Comparison of ENCODE assay signal across 8 cellular contexts in genomic region chr21:15051652-15052554, GRCh38. TPM values are rescaled to one million over a fixed set of nuclear protein-coding genes. Genes with fewer than 3 reads are reported as not detected.
DNase-seq lines count a peak whose midpoint lies in the region; ATAC-seq and TF ChIP-seq lines count a peak whose summit lies in the region.

No MANE protein-coding gene starts in this region.

- H3K27ac Mint-ChIP-seq in activated T-helper 2 cell treated with anti-CD3 and anti-CD28 coated beads, Interferon-gamma antibody, Interleukin-2, Interleukin-4, amounts not matched to agents 10 μg/mL and 5 μg/mL and 100 μg/mL, durations not matched to agents 14 hours and 24 hours and 36 hours, result peak overlapping the region; percentile 75
- H3K27ac Mint-ChIP-seq in naive thymus-derived CD8-positive, alpha-beta T cell, result peak overlapping the region in 9 of 10 donors; percentile 0 to 78 (median 61)

- ATAC-seq in activated T-cell treated with anti-CD3 and anti-CD28 coated beads, Interleukin-2, amount 50 U/mL, for 4 hours, result peak; percentile 89 to 92
- peak; percentile 82 for ATAC-seq in HG03103 (IDR thresholded peaks at IDR 0.05; ENCODE audit: low read depth, unreplicated experiment)
- peak; percentile 7 to 10 for ATAC-seq in naive thymus-derived CD8-positive, alpha-beta T cell

- TF ChIP-seq CTCF in foreskin fibroblast (IDR thresholded peaks at IDR 0.05; ENCODE audit: low read depth, low read length), result no peak

- no peaks in the 10 kb centered on the region for H3K27me3 Mint-ChIP-seq in activated T-cell treated with anti-CD3 and anti-CD28 coated beads, Interleukin-2, amount 50 U/mL, for 4 hours (ENCODE audit: low read depth)
- H3K27me3 Mint-ChIP-seq in activated T-helper 2 cell treated with anti-CD3 and anti-CD28 coated beads, Interferon-gamma antibody, Interleukin-2, Interleukin-4, amounts not matched to agents 10 μg/mL and 5 μg/mL and 100 μg/mL, durations not matched to agents 14 hours and 24 hours and 36 hours (ENCODE audit: low read depth), result no peaks in the 10 kb centered on the region
- H3K27me3 Mint-ChIP-seq in naive thymus-derived CD8-positive, alpha-beta T cell, result no peaks in the 10 kb centered on the region

- no peak overlapping the region for H3K4me3 ChIP-seq in foreskin fibroblast (ENCODE audit: low read depth in 1 of 2, low read length in 2 of 2)

- no peaks in the 10 kb centered on the region for H3K36me3 Mint-ChIP-seq in activated T-cell treated with anti-CD3 and anti-CD28 coated beads, Interleukin-2, amount 50 U/mL, for 4 hours (ENCODE audit: insufficient read depth)
- no peaks in the 10 kb centered on the region for H3K36me3 Mint-ChIP-seq in activated T-helper 2 cell treated with anti-CD3 and anti-CD28 coated beads, Interferon-gamma antibody, Interleukin-2, Interleukin-4, amounts not matched to agents 10 μg/mL and 5 μg/mL and 100 μg/mL, durations not matched to agents 14 hours and 24 hours and 36 hours (ENCODE audit: low read depth)
- H3K36me3 Mint-ChIP-seq in naive thymus-derived CD8-positive, alpha-beta T cell, result peaks cover 0 to 2% (median 0%) of the 10 kb centered on the region in 3 donors

- H3K4me1 Mint-ChIP-seq in activated T-cell treated with anti-CD3 and anti-CD28 coated beads, Interleukin-2, amount 50 U/mL, for 4 hours (ENCODE audit: low read depth), result peaks cover 69% of the 10 kb centered on the region
- H3K4me1 Mint-ChIP-seq in activated T-helper 2 cell treated with anti-CD3 and anti-CD28 coated beads, Interferon-gamma antibody, Interleukin-2, Interleukin-4, amounts not matched to agents 10 μg/mL and 5 μg/mL and 100 μg/mL, durations not matched to agents 14 hours and 24 hours and 36 hours (ENCODE audit: low read depth), result peaks cover 40% of the 10 kb centered on the region
- H3K4me1 Mint-ChIP-seq in naive thymus-derived CD8-positive, alpha-beta T cell, result peaks cover 37 to 86% (median 70%) of the 10 kb centered on the region in 4 donors

- no peak for DNase-seq in activated T-cell treated with anti-CD3 and anti-CD28 coated beads, Interleukin-2, amount 50 U/mL, for 4 hours
- no peak for DNase-seq in activated T-cell treated with anti-CD3 and anti-CD28 coated beads, Interleukin-2, amount 50 U/mL, for 1 hour
- DNase-seq in activated T-helper 2 cell treated with anti-CD3 and anti-CD28 coated beads, Interferon-gamma antibody, Interleukin-2, Interleukin-4, amounts not matched to agents 10 μg/mL and 5 μg/mL and 100 μg/mL, durations not matched to agents 14 hours and 24 hours and 36 hours (ENCODE audit: low spot score), result no peak
- no peak for DNase-seq in naive thymus-derived CD8-positive, alpha-beta T cell
- DNase-seq in NCI-H146 treated with DMSO at 0.1 percent for 48 hours (lab: John Stamatoyannopoulos, UW; ENCODE audit: unreplicated experiment) (no peak), foreskin fibroblast (no peak), mesenteric fat pad (ENCODE audit: low spot score) (no peak)

- H3K9me3 Mint-ChIP-seq in activated T-cell treated with anti-CD3 and anti-CD28 coated beads, Interleukin-2, amount 50 U/mL, for 4 hours, result no peaks in the 10 kb centered on the region
- peaks cover under 1% of the 10 kb centered on the region for H3K9me3 Mint-ChIP-seq in activated T-helper 2 cell treated with anti-CD3 and anti-CD28 coated beads, Interferon-gamma antibody, Interleukin-2, Interleukin-4, amounts not matched to agents 10 μg/mL and 5 μg/mL and 100 μg/mL, durations not matched to agents 14 hours and 24 hours and 36 hours
- H3K9me3 Mint-ChIP-seq in naive thymus-derived CD8-positive, alpha-beta T cell, result no peaks in the 10 kb centered on the region

- POLR2A ChIA-PET in naive thymus-derived CD8-positive, alpha-beta T cell (lab: Charles Lee), result interaction anchor here (0.8 kb wide), 1 partner anchor 13 kb away, joined by 4 read pairs; the partner anchor contains the start of gene NRIP1

- intact Hi-C loops in activated T-helper 2 cell treated with anti-CD3 and anti-CD28 coated beads, Interferon-gamma antibody, Interleukin-2, Interleukin-4, amounts not matched to agents 10 μg/mL and 5 μg/mL and 100 μg/mL, durations not matched to agents 14 hours and 24 hours and 36 hours (cut with micrococcal nuclease), result loop anchor here (2.0 to 5.0 kb wide), 3 partner anchors 15 to 150 kb away; no protein-coding TSS in a partner anchor

- peak overlapping the region; percentile 20 for H3K4me3 Mint-ChIP-seq in activated T-cell treated with anti-CD3 and anti-CD28 coated beads, Interleukin-2, amount 50 U/mL, for 4 hours
- H3K4me3 Mint-ChIP-seq in activated T-helper 2 cell treated with anti-CD3 and anti-CD28 coated beads, Interferon-gamma antibody, Interleukin-2, Interleukin-4, amounts not matched to agents 10 μg/mL and 5 μg/mL and 100 μg/mL, durations not matched to agents 14 hours and 24 hours and 36 hours (ENCODE audit: low read depth), result peak overlapping the region; percentile 67
- H3K4me3 Mint-ChIP-seq in naive thymus-derived CD8-positive, alpha-beta T cell, result peak overlapping the region; percentile 60 to 91 (median 80)

RNA-seq across cellular contexts. Expression of gene NRIP1, which starts 12.9 kb away (rescaled TPM):
- total RNA-seq in activated T-cell treated with anti-CD3 and anti-CD28 coated beads, Interleukin-2, amount 50 U/mL, for 4 hours, result 10 to 100 TPM; 26.3 to 27.3 (median 27.1) TPM
- 7.9 and 8.3 TPM in 2 replicates for total RNA-seq in activated T-helper 2 cell treated with anti-CD3 and anti-CD28 coated beads, Interferon-gamma antibody, Interleukin-2, Interleukin-4, amounts not matched to agents 10 μg/mL and 5 μg/mL and 100 μg/mL, durations not matched to agents 14 hours and 24 hours and 36 hours
- total RNA-seq in naive thymus-derived CD8-positive, alpha-beta T cell, result 10 to 100 TPM; 45.9 to 51.3 TPM
- polyA plus RNA-seq in naive thymus-derived CD8-positive, alpha-beta T cell, result 10 to 100 TPM; 26.6 to 38.8 (median 34.1) TPM
- 57.8 TPM for total RNA-seq in mesenteric fat pad

Comparison
In these comparisons a context has a peak if more than half of its experiments do, and no peak if none do; other contexts are left out.
1. ATAC-seq: peak in every context shown above with its lines; median percentile 90 in activated T-cell treated with anti-CD3 and anti-CD28 coated beads, Interleukin-2, amount 50 U/mL, for 4 hours; 82 in HG03103; 8 in naive thymus-derived CD8-positive, alpha-beta T cell.
2. H3K4me3 Mint-ChIP-seq: peak in every context shown above with its lines; median percentile 80 in naive thymus-derived CD8-positive, alpha-beta T cell; 67 in activated T-helper 2 cell treated with anti-CD3 and anti-CD28 coated beads, Interferon-gamma antibody, Interleukin-2, Interleukin-4, amounts not matched to agents 10 μg/mL and 5 μg/mL and 100 μg/mL, durations not matched to agents 14 hours and 24 hours and 36 hours; 20 in activated T-cell treated with anti-CD3 and anti-CD28 coated beads, Interleukin-2, amount 50 U/mL, for 4 hours.